Comparison of ENCODE assay signal across 8 cellular contexts in the genomic region with DNA sequence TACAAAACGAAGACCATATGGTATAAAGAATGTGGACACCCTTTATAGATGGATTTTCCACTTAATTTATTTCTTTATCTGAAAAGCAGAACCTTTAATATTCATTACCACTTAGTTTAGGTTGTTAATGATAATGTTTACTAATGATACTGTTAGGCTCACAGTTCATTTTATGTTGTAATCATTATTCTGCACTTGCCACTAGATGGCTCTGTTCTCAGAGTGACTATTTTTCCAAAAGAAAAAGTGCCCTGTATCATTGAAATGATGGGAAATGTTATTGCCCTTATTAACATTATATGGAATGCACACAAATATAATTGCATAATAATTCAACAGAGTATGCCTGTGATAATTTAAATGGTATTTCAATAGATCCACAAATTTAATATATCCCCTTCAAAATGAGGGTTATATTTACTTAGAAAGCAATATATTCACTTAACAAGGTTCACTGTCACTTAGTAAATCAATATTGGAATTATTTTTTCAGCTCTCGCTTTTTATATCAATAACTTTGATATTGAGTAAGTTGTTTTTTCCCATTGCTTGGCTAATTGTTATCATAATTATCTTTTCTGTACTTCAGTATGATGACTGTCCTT.
A peak's percentile ranks its signal among the peaks of the same experiment; 100 is the strongest.
DNase-seq lines count a peak whose midpoint lies in the region; ATAC-seq, FAIRE-seq and TF ChIP-seq lines count a peak whose summit lies in the region.

No MANE protein-coding gene starts in this region.

- no peak overlapping the region for H2BK5ac ChIP-seq in mesendoderm (ENCODE audit: low read length)

- H3K27me3 ChIP-seq in mesendoderm (ENCODE audit: insufficient read depth, low read length, poor library complexity), result no peaks in the 10 kb centered on the region

- no peak overlapping the region for H4K8ac ChIP-seq in mesendoderm (ENCODE audit: low read depth, low read length)

- H3K27ac ChIP-seq in mesendoderm (ENCODE audit: low read depth, low read length), result no peak overlapping the region

- WGBS in mesendoderm (ENCODE audit: extremely low coverage, insufficient coverage, low lambda C conversion rate), result no CpG with 5 or more reads among the region's 2 CpGs

- no peak for ATAC-seq in GM18511 (IDR thresholded peaks at IDR 0.05; ENCODE audit: unreplicated experiment)

- H4K5ac ChIP-seq in mesendoderm (ENCODE audit: low read length), result no peak overlapping the region

- no peaks in the 10 kb centered on the region for H3K79me2 ChIP-seq in mesendoderm (ENCODE audit: control insufficient read depth, insufficient read depth, low read length)

- DNase-seq in LNCaP clone FGC (ENCODE audit: low read depth), result no peak
- DNase-seq in choroid plexus epithelial cell (ENCODE audit: low read depth), result peak; percentile 48
- no peak for DNase-seq in progenitor cell of endocrine pancreas (ENCODE audit: low spot score, unreplicated experiment)
- no peak for DNase-seq in activated gamma-delta T cell (lab: John Stamatoyannopoulos, UW)
- DNase-seq in ureter (ENCODE audit: low spot score), result no peak
- DNase-seq in mesendoderm, result no peak

- no peak overlapping the region for H3K23ac ChIP-seq in mesendoderm (ENCODE audit: low read length)

- no peaks in the 10 kb centered on the region for H3K9me3 Mint-ChIP-seq in progenitor cell of endocrine pancreas (ENCODE audit: low read depth)

- H3K9ac ChIP-seq in mesendoderm (ENCODE audit: low read length), result no peak overlapping the region

- H3K4me1 ChIP-seq in mesendoderm (ENCODE audit: control insufficient read depth, low read depth, low read length), result no peaks in the 10 kb centered on the region

- no peak overlapping the region for H3K27ac Mint-ChIP-seq in progenitor cell of endocrine pancreas

- no peaks in the 10 kb centered on the region for H3K27me3 Mint-ChIP-seq in progenitor cell of endocrine pancreas

- no peak overlapping the region for H3K18ac ChIP-seq in mesendoderm (ENCODE audit: low read length)

- H3K56ac ChIP-seq in mesendoderm (ENCODE audit: low read length), result no peak overlapping the region

- H3K4me1 Mint-ChIP-seq in progenitor cell of endocrine pancreas (ENCODE audit: low read depth), result peaks cover 26% of the 10 kb centered on the region

- no peaks in the 10 kb centered on the region for H3K79me1 ChIP-seq in mesendoderm (ENCODE audit: low read length)

- peak; percentile 69 for TF ChIP-seq CTCF in LNCaP clone FGC (IDR thresholded peaks at IDR 0.05; ENCODE audit: control insufficient read depth, extremely low read depth, insufficient read depth)
- TF ChIP-seq CTCF in choroid plexus epithelial cell (conservative IDR thresholded peaks at IDR 0.05; ENCODE audit: low read depth, low read length), result peak; percentile 57
- TF ChIP-seq CTCF in progenitor cell of endocrine pancreas (IDR thresholded peaks at IDR 0.05; ENCODE audit: unreplicated experiment), result peak; percentile 91

- H2BK120ac ChIP-seq in mesendoderm (ENCODE audit: low read depth, low read length), result no peak overlapping the region

- H3K4me3 ChIP-seq in LNCaP clone FGC (ENCODE audit: low read depth, low read length), result no peak overlapping the region
- no peak overlapping the region for H3K4me3 ChIP-seq in choroid plexus epithelial cell (ENCODE audit: low read depth, low read length)
- no peak overlapping the region for H3K4me3 ChIP-seq in mesendoderm (ENCODE audit: low read length)

- H3K4me2 ChIP-seq in mesendoderm (ENCODE audit: low read length), result no peak overlapping the region

- H2BK15ac ChIP-seq in mesendoderm (replicated peaks; ENCODE audit: low read depth), result no peak overlapping the region

- no peak overlapping the region for H2AK5ac ChIP-seq in mesendoderm (ENCODE audit: low read length)

- H3K4ac ChIP-seq in mesendoderm (ENCODE audit: low read depth, low read length), result no peak overlapping the region

- no peak overlapping the region for H3K4me3 Mint-ChIP-seq in progenitor cell of endocrine pancreas (ENCODE audit: low read depth)

- no peaks in the 10 kb centered on the region for H3K36me3 ChIP-seq in mesendoderm (ENCODE audit: control insufficient read depth, insufficient read depth, low read length)

- peaks cover 6% of the 10 kb centered on the region for H3K36me3 Mint-ChIP-seq in progenitor cell of endocrine pancreas (ENCODE audit: insufficient read depth)

- FAIRE-seq in G401.6 (lab: Jason Lieb, UNC), result peak; percentile 78
